ENCODE assay signal across 8 cellular contexts in the genomic region with DNA sequence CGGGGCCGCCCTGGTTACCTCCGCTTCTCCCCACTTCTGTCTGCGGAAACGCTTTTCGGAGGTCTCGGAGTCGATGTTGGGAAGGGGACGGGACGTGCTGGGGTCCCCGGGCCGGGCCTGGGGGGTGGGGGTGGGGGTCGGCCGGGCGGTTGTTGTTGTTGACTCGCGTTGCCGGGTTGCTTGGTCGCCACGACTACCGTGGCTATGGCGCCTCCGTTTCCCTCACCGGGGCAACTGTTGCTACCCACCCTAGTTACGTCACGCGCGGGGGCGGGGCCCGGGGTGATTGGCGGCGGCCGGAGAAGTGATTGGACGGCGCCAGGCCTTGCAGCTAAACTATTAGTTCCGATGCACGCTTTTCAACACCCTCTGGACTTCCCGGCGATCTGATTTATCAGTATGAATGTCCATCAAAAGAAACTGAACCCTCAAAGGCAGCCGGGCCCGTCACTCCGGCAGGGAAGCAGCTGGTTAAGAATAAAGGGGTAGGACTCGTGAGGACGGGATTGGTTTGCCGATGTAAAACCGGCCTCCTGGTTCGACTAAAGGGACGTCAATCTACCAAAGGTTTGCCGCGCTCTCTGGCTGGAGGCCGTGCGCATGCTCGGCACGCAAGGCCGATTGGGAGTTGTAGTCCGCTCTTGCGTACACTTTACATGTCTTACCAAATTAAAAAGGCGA. TPM values are rescaled to one million over a fixed set of nuclear protein-coding genes. Genes with fewer than 3 reads are reported as not detected.
DNase-seq lines count a peak whose midpoint lies in the region; TF ChIP-seq lines count a peak whose summit lies in the region.

TSS of gene RFX1 (minus strand) at position 236 of the 681 bp plus-strand sequence. CDS start 12,477 bp downstream, outside the sequence.

- no peak for TF ChIP-seq POLR2A in esophagus muscularis mucosa (IDR thresholded peaks at IDR 0.05; ENCODE audit: low read depth)

- H3K4me3 ChIP-seq in esophagus muscularis mucosa (peak within 1 kb of the TSS; percentile 78 to 98 (median 86)), muscle layer of colon (ENCODE audit: low read depth in 1 of 2, low read length in 2 of 2) (peak within 1 kb of the TSS; percentile 90 to 94)

- TF ChIP-seq EP300 in esophagus muscularis mucosa (IDR thresholded peaks at IDR 0.05), result no peak

- H3K4me1 ChIP-seq in esophagus muscularis mucosa (peaks cover 23 to 41% (median 38%) of the 10 kb centered on the region in 4 donors), muscle layer of colon (ENCODE audit: insufficient read depth, low read length) (peaks cover 26% of the 10 kb centered on the region)

- intact Hi-C loops in esophagus muscularis mucosa (cut with DNase I), result loop anchor here (2.0 kb wide), 1 partner anchor 69 kb away; no protein-coding TSS in a partner anchor

- DNase-seq in DMS53 treated with DMSO at 0.1 percent for 48 hours (lab: John Stamatoyannopoulos, UW; ENCODE audit: unreplicated experiment) (peak; percentile 96), GOT3 (lab: John Stamatoyannopoulos, UW) (peak; percentile 97), LHCN-M2 (ENCODE audit: low read depth) (peak; percentile 100), RPMI7951 (ENCODE audit: low read depth) (peak; percentile 100), activated T-helper 1 cell treated with Interleukin-2 at 50 U/mL for 16 hours (ENCODE audit: low read depth) (peak; percentile 99), esophagus muscularis mucosa (ENCODE audit: extremely low spot score) (peak; percentile 100)
- DNase-seq in stimulated activated CD8-positive, alpha-beta memory T cell treated with anti-CD3 and anti-CD28 coated beads, Interleukin-7, amount 100 ng/mL, for 24 hours (ENCODE audit: low read depth), result peak; percentile 100

- no peaks in the 10 kb centered on the region for H3K27me3 ChIP-seq in esophagus muscularis mucosa
- H3K27me3 ChIP-seq in muscle layer of colon (ENCODE audit: control insufficient read depth in 1 of 2, insufficient read depth in 2 of 2, low read length in 2 of 2), result no peaks in the 10 kb centered on the region

- peak within 1 kb of the TSS; percentile 84 for H3K9ac ChIP-seq in muscle layer of colon (ENCODE audit: low read length)

- H3K27ac ChIP-seq in esophagus muscularis mucosa (replicated peaks in 1 of 4) (peak within 1 kb of the TSS; percentile 97 to 100 (median 99)), muscle layer of colon (ENCODE audit: low read depth, low read length) (peak within 1 kb of the TSS; percentile 95)

- no peaks in the 10 kb centered on the region for H3K36me3 ChIP-seq in esophagus muscularis mucosa
- no peaks in the 10 kb centered on the region for H3K36me3 ChIP-seq in muscle layer of colon (ENCODE audit: insufficient read depth, low read length)

- peak in 1 of 3 experiments; percentile 44 for TF ChIP-seq CTCF in esophagus muscularis mucosa (IDR thresholded peaks at IDR 0.05)

- WGBS in esophagus muscularis mucosa, result 0% methylated on average over 18 of the region's 58 CpGs

- no peaks in the 10 kb centered on the region for H3K9me3 ChIP-seq in esophagus muscularis mucosa
- H3K9me3 ChIP-seq in muscle layer of colon (ENCODE audit: low read length), result no peaks in the 10 kb centered on the region

RNA-seq across cellular contexts. Expression of gene RFX1, which starts in this region (rescaled TPM):
- total RNA-seq in LHCN-M2 (2014; rRNA removed) (2.2 and 2.5 TPM in 2 replicates), esophagus muscularis mucosa (1 to 10 TPM; 2.9 to 8.9 (median 4.5) TPM)
- polyA plus RNA-seq in LHCN-M2 (2012), result 5.4 TPM
- total RNA-seq in RPMI7951 (2014; rRNA removed; shearing (Covaris generic)), result 1.7 and 2.1 TPM in 2 replicates

Comparison
In these comparisons a context has a peak if more than half of its experiments do, and no peak if none do; other contexts are left out.
1. Peak in every context shown above with its lines: DNase-seq, H3K4me3 ChIP-seq and H3K27ac ChIP-seq.